In the genomic region with DNA sequence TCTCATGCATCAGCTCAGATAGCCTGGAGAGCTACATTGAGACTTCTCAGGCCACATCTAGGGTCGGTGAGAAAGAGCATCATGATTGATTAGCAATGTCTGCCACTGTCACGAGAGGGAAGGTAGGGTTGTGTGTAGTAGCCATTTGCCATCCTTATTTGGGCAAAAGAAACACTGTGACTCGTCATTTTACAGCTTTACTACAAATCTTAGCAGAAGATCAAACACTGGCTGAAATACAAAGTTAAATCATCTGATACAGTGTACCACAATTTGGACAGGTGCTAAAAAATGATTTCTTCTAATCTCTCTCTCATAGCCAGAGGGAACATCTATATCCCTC, we compare ENCODE assay signal across 20 cellular contexts.
"Had no signal": no experiment of that assay in that cellular context is flagged by ENCODE, and none has a peak within 500 bp of the region (broad histone marks: within the 10 kb centered on the region; RNA-seq: fewer than 3 reads in every experiment).

No MANE protein-coding gene starts in this region.

- DNase-seq: activated CD4-positive, alpha-beta T cell treated with anti-CD3 and anti-CD28 coated beads for 36 hours; activated CD4-positive, CD25-positive, alpha-beta regulatory T cell; activated effector memory CD4-positive, alpha-beta T cell treated with Interleukin-2 at 50 U/mL for 16 hours; activated naive CD4-positive, alpha-beta T cell treated with Interleukin-2 at 50 U/mL for 16 hours; anterior cingulate cortex; cerebellar nuclear complex; colonic mucosa; effector CD8-positive, alpha-beta T cell; glutamatergic neuron; hypothalamus; left lung; mucosa of descending colon; posterior cingulate gyrus; small intestine; stimulated activated CD4-positive, alpha-beta T cell treated with anti-CD3 and anti-CD28 coated beads, Interleukin-4, amount 100 ng/mL, for 24 hours; stimulated activated naive CD8-positive, alpha-beta T cell treated with anti-CD3 and anti-CD28 coated beads, Interleukin-15, amount 100 ng/mL, for 72 hours; substantia nigra; upper lobe of right lung had no signal

- H3K27me3 ChIP-seq: colonic mucosa, left lung, upper lobe of right lung had no signal

- H3K27ac ChIP-seq: colonic mucosa, left lung, upper lobe of right lung had no signal

- H3K4me3 ChIP-seq: colonic mucosa, left lung, mucosa of descending colon, upper lobe of right lung had no signal

- ATAC-seq: activated CD4-positive, alpha-beta T cell treated with anti-CD3 and anti-CD28 coated beads for 36 hours; left lung; mucosa of descending colon; sciatic nerve; stimulated activated effector memory CD8-positive, alpha-beta T cell treated with anti-CD3 and anti-CD28 coated beads, Interleukin-12 subunit alpha, Interleukin-12 subunit beta, amount 100 ng/mL, for 72 hours; stimulated activated naive CD8-positive, alpha-beta T cell treated with anti-CD3 and anti-CD28 coated beads, Interleukin-15, amount 100 ng/mL, for 72 hours; upper lobe of right lung had no signal

- H3K4me1 ChIP-seq: colonic mucosa, left lung, upper lobe of right lung had no signal

- H3K36me3 ChIP-seq: colonic mucosa, left lung, upper lobe of right lung had no signal

- H3K9me3 ChIP-seq: colonic mucosa, left lung, mucosa of descending colon, upper lobe of right lung had no signal
